In genomic region chr14:44897844-44898151, GRCh38 we compare ENCODE assay signal across 8 cellular contexts.
DNase-seq lines count a peak whose midpoint lies in the region; ATAC-seq, FAIRE-seq and TF ChIP-seq lines count a peak whose summit lies in the region.

No MANE protein-coding gene starts in this region.

- CTCF ChIA-PET in AG04449 (lab: Yijun Ruan, JAX) = interaction anchor here (1.1 to 1.5 kb wide), 2 partner anchors 53 to 354 kb away, joined by 3 read pairs; no protein-coding TSS in a partner anchor

- TF ChIP-seq CTCF in AG04449 (IDR thresholded peaks at IDR 0.05; ENCODE audit: insufficient read depth, low read length, missing control alignments) (no peak), HL-60 (IDR thresholded peaks at IDR 0.05; ENCODE audit: insufficient read depth, low read length) (no peak), bronchial epithelial cell (IDR thresholded peaks at IDR 0.05; ENCODE audit: insufficient read depth, low read length, severe bottlenecking) (no peak)

- H3K27me3 ChIP-seq in HL-60 (ENCODE audit: insufficient read depth, poor library complexity, severe bottlenecking) (no peaks in the 10 kb centered on the region), bronchial epithelial cell (ENCODE audit: control insufficient read depth, insufficient read depth, low read length) (no peaks in the 10 kb centered on the region), mucosa of rectum (ENCODE audit: control insufficient read depth in 2 of 2, insufficient read depth in 2 of 2, low read length in 2 of 2) (no peaks in the 10 kb centered on the region)

- H3K36me3 ChIP-seq in bronchial epithelial cell (ENCODE audit: control insufficient read depth, insufficient read depth, low read length) (no peaks in the 10 kb centered on the region), mucosa of rectum (ENCODE audit: control insufficient read depth in 2 of 2, insufficient read depth in 2 of 2, low read length in 2 of 2) (no peaks in the 10 kb centered on the region)

- no peak for FAIRE-seq in bronchial epithelial cell (lab: Jason Lieb, UNC)

- ATAC-seq in GM21619 (IDR thresholded peaks at IDR 0.05; ENCODE audit: unreplicated experiment) (no peak), GM19467 (IDR thresholded peaks at IDR 0.05; ENCODE audit: unreplicated experiment) (no peak)

- POLR2A ChIA-PET in AG04449 (lab: Yijun Ruan, JAX) = interaction anchor here (1.4 kb wide), 1 partner anchor 64 kb away, joined by 4 read pairs; the partner anchor contains the start of genes KLHL28 and TOGARAM1

- H3K4me1 ChIP-seq in mucosa of rectum (ENCODE audit: control insufficient read depth in 2 of 2, insufficient read depth in 2 of 2, low read length in 2 of 2) = peaks cover 2% of the 10 kb centered on the region in 2 donors

- H3K27ac ChIP-seq in HL-60 (replicated peaks) (peak overlapping the region; percentile 77; the same call in 1 of the 2 replicates), mucosa of rectum (ENCODE audit: low read depth in 2 of 2, low read length in 2 of 2) (peak overlapping the region; percentile 99 to 100)

- H3K9ac ChIP-seq in mucosa of rectum (ENCODE audit: low read depth in 1 of 2, low read length in 2 of 2) = peak overlapping the region; percentile 88 to 91

- H3K9me3 ChIP-seq in mucosa of rectum (ENCODE audit: control insufficient read depth in 2 of 2, low read length in 2 of 2) = no peaks in the 10 kb centered on the region

- H3K4me3 ChIP-seq in AG04449 (ENCODE audit: low read depth, low read length) = peak overlapping the region; percentile 77
- peak overlapping the region; percentile 82 for H3K4me3 ChIP-seq in HL-60 (replicated peaks; ENCODE audit: insufficient read depth, low read length)
- peak overlapping the region; percentile 77 for H3K4me3 ChIP-seq in bronchial epithelial cell (ENCODE audit: low read depth, low read length)
- peak overlapping the region; percentile 83 to 95 for H3K4me3 ChIP-seq in mucosa of rectum (ENCODE audit: low read length in 2 of 2)

- DNase-seq in AG04449 (ENCODE audit: low read depth, low spot score) = no peak
- no peak for DNase-seq in HL-60 (ENCODE audit: low read depth in 1 of 2, low spot score in 1 of 2)
- peak; percentile 20 for DNase-seq in bronchial epithelial cell (ENCODE audit: low read depth)
- DNase-seq in NCI-H1105 treated with DMSO at 0.1 percent for 48 hours (lab: John Stamatoyannopoulos, UW) = no peak
- no peak for DNase-seq in activated CD4-positive, alpha-beta T cell treated with anti-CD3 and anti-CD28 coated beads, Interleukin-2, amount 50 U/mL, for 1 hour
